Comparison of ENCODE assay signal across 9 cellular contexts in the genomic region with DNA sequence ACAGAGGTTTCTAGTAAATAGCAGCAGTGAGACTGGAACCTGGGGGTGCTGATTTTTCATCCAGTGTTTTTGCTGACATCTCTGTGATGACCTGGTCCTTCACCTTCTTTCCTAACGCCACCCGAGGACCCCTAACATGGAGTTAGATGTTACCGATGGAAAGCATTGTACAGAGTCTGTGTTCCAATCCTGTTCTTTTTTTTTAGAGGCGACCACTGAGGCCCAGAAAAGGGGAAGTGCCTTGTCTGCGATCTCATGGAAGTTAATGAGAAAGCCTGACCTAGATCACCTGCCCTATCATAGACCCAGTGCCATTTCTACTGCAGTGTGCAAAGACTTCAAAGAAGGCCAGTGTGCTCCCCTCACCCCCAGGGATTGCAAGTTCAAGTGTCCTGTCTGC.
"Had no signal": no experiment of that assay in that cellular context is flagged by ENCODE, and none has a peak within 500 bp of the region (broad histone marks: within the 10 kb centered on the region; RNA-seq: fewer than 3 reads in every experiment).

No MANE protein-coding gene starts in this region.

- FAIRE-seq: HepG2 had no signal

- ATAC-seq: HCT116, HepG2 had no signal

- H3K36me3 ChIP-seq: HAP-1 had no signal

- DNase-seq: GM23248, GOT3, H7, HFFc6, KG1 had no signal

- H2AFZ ChIP-seq: GM23248 had no signal

- H3K9ac ChIP-seq: GM23248 had no signal

- H3K4me1 ChIP-seq: HAP-1 had no signal

- H3K9me3 ChIP-seq: HAP-1 had no signal

- H3K4me3 ChIP-seq: GM23248, HAP-1 had no signal

- H3K27ac ChIP-seq: GM23248, HL-60 had no signal
